ENCODE assay signal across 8 cellular contexts in genomic region chr6:26473758-26474438, GRCh38.
A peak's percentile ranks its signal among the peaks of the same experiment; 100 is the strongest.
DNase-seq lines count a peak whose midpoint lies in the region; ATAC-seq and TF ChIP-seq lines count a peak whose summit lies in the region.

No MANE protein-coding gene starts in this region.

- peak overlapping the region; percentile 69 for H3K27ac ChIP-seq in KMS-11

- no peak overlapping the region for H3K4me3 ChIP-seq in KMS-11 (IDR thresholded peaks at IDR 0.05; ENCODE audit: insufficient read depth, low read depth, low read length)

- peak; percentile 96 for DNase-seq in DMS53 treated with DMSO at 0.1 percent for 48 hours (lab: John Stamatoyannopoulos, UW; ENCODE audit: unreplicated experiment)
- peak; percentile 96 for DNase-seq in SHP77 treated with DMSO at 0.1 percent for 48 hours (lab: John Stamatoyannopoulos, UW)
- peak; percentile 71 for DNase-seq in activated gamma-delta T cell treated with Interleukin-2 at 50 U/mL for 16 hours
- peak; percentile 97 for DNase-seq in foreskin melanocyte
- DNase-seq in non-pigmented ciliary epithelial cell (ENCODE audit: low read depth) = peak; percentile 87
- peak; percentile 96 for DNase-seq in superior temporal gyrus (ENCODE audit: extremely low spot score)

- H3K36me3 ChIP-seq in KMS-11 (ENCODE audit: insufficient read depth) = no peaks in the 10 kb centered on the region

- H3K27me3 ChIP-seq in KMS-11 (ENCODE audit: insufficient read depth, low read depth) = no peaks in the 10 kb centered on the region

- H3K4me2 ChIP-seq in KMS-11 = peak overlapping the region; percentile 61

- no peaks in the 10 kb centered on the region for H4K20me1 ChIP-seq in KMS-11 (ENCODE audit: insufficient read depth)

- peak overlapping the region; percentile 45 for H3K9ac ChIP-seq in KMS-11

- peak; percentile 93 for ATAC-seq in GM21723 (IDR thresholded peaks at IDR 0.05; ENCODE audit: unreplicated experiment)

- H3K79me2 ChIP-seq in KMS-11 (ENCODE audit: insufficient read depth, low read depth) = no peaks in the 10 kb centered on the region

- H2AFZ ChIP-seq in KMS-11 (ENCODE audit: low read depth) = peak overlapping the region; percentile 51

- TF ChIP-seq CTCF in KMS-11 (conservative IDR thresholded peaks at IDR 0.05; ENCODE audit: low read depth, low read length) = no peak

- H3K4me1 ChIP-seq in KMS-11 (ENCODE audit: low read depth, poor library complexity, severe bottlenecking) = peaks cover 24% of the 10 kb centered on the region
